8 cellular contexts compared by ENCODE assay signal in the genomic region with DNA sequence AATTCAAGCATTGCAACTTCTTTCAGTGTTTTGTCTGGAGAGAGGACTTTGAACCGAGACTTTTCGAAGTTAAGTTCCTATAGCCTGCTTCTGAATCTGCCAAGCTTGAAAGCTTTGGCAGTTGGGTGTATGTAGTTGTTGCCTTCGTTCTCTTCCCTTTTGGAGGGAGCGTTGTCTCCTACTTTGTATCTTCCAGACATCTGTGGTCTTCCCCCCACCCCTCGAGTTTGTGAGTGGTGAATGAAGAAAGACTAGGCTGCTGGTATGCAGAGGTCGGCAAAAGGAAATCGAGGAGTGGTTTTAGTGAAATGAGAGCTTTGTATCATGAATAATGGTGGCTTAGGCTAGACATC. TPM values are rescaled to one million over a fixed set of nuclear protein-coding genes. Genes with fewer than 3 reads are reported as not detected.
DNase-seq lines count a peak whose midpoint lies in the region; ATAC-seq, FAIRE-seq and TF ChIP-seq lines count a peak whose summit lies in the region.

No MANE protein-coding gene starts in this region.

- peak overlapping the region; percentile 94 for H3K27ac Mint-ChIP-seq in stimulated activated memory B cell treated with anti-CD40 and anti-IgM and Interleukin-4, amounts not matched to agents 10 μg/mL and 1 μg/mL and 100 μg/mL, for 72 hours

- no peaks in the 10 kb centered on the region for H3K27me3 Mint-ChIP-seq in stimulated activated memory B cell treated with anti-CD40 and anti-IgM and Interleukin-4, amounts not matched to agents 10 μg/mL and 1 μg/mL and 100 μg/mL, for 72 hours

- peak overlapping the region; percentile 90 for H3K4me3 ChIP-seq in NT2/D1 (ENCODE audit: insufficient read length, low read depth)
- H3K4me3 ChIP-seq in keratinocyte (ENCODE audit: control insufficient read depth in 2 of 3, extremely low read depth in 1 of 3, insufficient read depth in 2 of 3, low read depth in 1 of 3, low read length in 3 of 3): peak overlapping the region; percentile 81 to 98 (median 98)

- H3K9ac ChIP-seq in NT2/D1 (ENCODE audit: insufficient read length, low read depth): peak overlapping the region; percentile 54
- H3K9ac ChIP-seq in keratinocyte (ENCODE audit: control insufficient read depth, extremely low read depth, insufficient read depth, low read length): peak overlapping the region; percentile 77

- no peaks in the 10 kb centered on the region for H3K9me1 ChIP-seq in keratinocyte (ENCODE audit: control insufficient read depth, extremely low read depth, insufficient read depth, low read length)

- H3K9me3 ChIP-seq in NT2/D1 (ENCODE audit: insufficient read depth, low read length): no peaks in the 10 kb centered on the region
- no peaks in the 10 kb centered on the region for H3K9me3 ChIP-seq in keratinocyte (ENCODE audit: control insufficient read depth, low read depth, low read length)

- peak overlapping the region; percentile 79 for H3K4me2 ChIP-seq in keratinocyte (ENCODE audit: control insufficient read depth, extremely low read depth, insufficient read depth, low read depth, low read length)

- peaks cover 51% of the 10 kb centered on the region for H3K4me1 Mint-ChIP-seq in stimulated activated memory B cell treated with anti-CD40 and anti-IgM and Interleukin-4, amounts not matched to agents 10 μg/mL and 1 μg/mL and 100 μg/mL, for 72 hours

- no peaks in the 10 kb centered on the region for H3K36me3 Mint-ChIP-seq in stimulated activated memory B cell treated with anti-CD40 and anti-IgM and Interleukin-4, amounts not matched to agents 10 μg/mL and 1 μg/mL and 100 μg/mL, for 72 hours

- dilution Hi-C loops in keratinocyte (cut with MboI; ENCODE audit: extremely low pct_ligation_motif_present, low sequenced_read_pairs): no loop called here

- H3K4me3 Mint-ChIP-seq in stimulated activated memory B cell treated with anti-CD40 and anti-IgM and Interleukin-4, amounts not matched to agents 10 μg/mL and 1 μg/mL and 100 μg/mL, for 72 hours: peak overlapping the region; percentile 88

- ATAC-seq in stimulated activated memory B cell treated with anti-CD40 and anti-IgM and Interleukin-4, amounts not matched to agents 10 μg/mL and 1 μg/mL and 100 μg/mL, for 72 hours: no peak
- ATAC-seq in HG03469 (IDR thresholded peaks at IDR 0.05; ENCODE audit: unreplicated experiment): no peak

- peak overlapping the region; percentile 77 for H3K27ac ChIP-seq in keratinocyte (ENCODE audit: control insufficient read depth, insufficient read depth, low read length)

- peaks cover 35% of the 10 kb centered on the region for H4K20me1 ChIP-seq in keratinocyte (ENCODE audit: control insufficient read depth, extremely low read depth, insufficient read depth, low read length)

- no peaks in the 10 kb centered on the region for H3K4me1 ChIP-seq in NT2/D1 (ENCODE audit: insufficient read depth, insufficient read length)
- peaks cover 23% of the 10 kb centered on the region for H3K4me1 ChIP-seq in keratinocyte (ENCODE audit: control insufficient read depth, extremely low read depth, insufficient read depth, low read length)

- peaks cover 61% of the 10 kb centered on the region for H3K79me2 ChIP-seq in keratinocyte (ENCODE audit: control insufficient read depth, insufficient read depth, low read length)

- DNase-seq in activated naive CD4-positive, alpha-beta T cell treated with Interleukin-2 at 50 U/mL for 16 hours: peak; percentile 11
- DNase-seq in activated naive CD4-positive, alpha-beta T cell (lab: John Stamatoyannopoulos, UW): no peak
- no peak for DNase-seq in NT2/D1 (ENCODE audit: low read depth, low spot score)
- peak; percentile 71 for DNase-seq in astrocyte of the hippocampus (ENCODE audit: low read depth, low spot score)
- no peak for DNase-seq in keratinocyte (ENCODE audit: low read depth, low spot score)
- no peak for DNase-seq in ecto neural progenitor cell (ENCODE audit: low spot score)

- H3K27me3 ChIP-seq in NT2/D1 (ENCODE audit: insufficient read depth, insufficient read length) (no peaks in the 10 kb centered on the region), keratinocyte (ENCODE audit: control insufficient read depth, extremely low read depth, insufficient read depth, low read length) (peaks cover 3% of the 10 kb centered on the region)

- no peak overlapping the region for H2AFZ ChIP-seq in keratinocyte (ENCODE audit: control insufficient read depth, low read length)

- H3K36me3 ChIP-seq in NT2/D1 (ENCODE audit: insufficient read depth, insufficient read length, low read length): peaks cover 13% of the 10 kb centered on the region
- peaks cover 0 to 3% of the 10 kb centered on the region in 2 experiments for H3K36me3 ChIP-seq in keratinocyte (ENCODE audit: control insufficient read depth in 2 of 2, extremely low read depth in 1 of 2, insufficient read depth in 2 of 2, low read length in 2 of 2)

- no peak for FAIRE-seq in keratinocyte (lab: Jason Lieb, UNC)

- TF ChIP-seq CTCF in keratinocyte (optimal IDR thresholded peaks at IDR 0.05 in 1 of 3, IDR thresholded peaks at IDR 0.05 in 1 of 3, conservative IDR thresholded peaks at IDR 0.05 in 1 of 3; ENCODE audit: extremely low read depth in 1 of 3, insufficient read depth in 2 of 3, low read length in 3 of 3): no peak

- no peaks in the 10 kb centered on the region for H3K9me3 Mint-ChIP-seq in stimulated activated memory B cell treated with anti-CD40 and anti-IgM and Interleukin-4, amounts not matched to agents 10 μg/mL and 1 μg/mL and 100 μg/mL, for 72 hours

RNA-seq across cellular contexts. Expression of a gene that starts 1.3 kb away (rescaled TPM):
- polyA plus RNA-seq in keratinocyte: 644 to 1,021 TPM (median 775 TPM) in 3 replicates
- 155 TPM for polyA plus RNA-seq in keratinocyte (2011; ENCODE audit: low read depth)
- 508 and 639 TPM in 2 replicates for polyA plus RNA-seq in keratinocyte (2011; cell fraction: cytosol; rRNA removed)
- 1,414 and 1,476 TPM in 2 replicates for polyA plus RNA-seq in keratinocyte (2011; cell fraction: nucleus; rRNA removed)
- polyA plus RNA-seq in keratinocyte (2012; ENCODE audit: low replicate concordance): 337 and 485 TPM in 2 replicates
- 3,062 to 5,232 TPM (median 3,853 TPM) in 3 replicates for polyA minus RNA-seq in keratinocyte
- 705 TPM for polyA minus RNA-seq in keratinocyte (2011; cell fraction: cytosol; rRNA and poly(A)+ RNA removed)
- 1,878 and 2,895 TPM in 2 replicates for polyA minus RNA-seq in keratinocyte (2011; cell fraction: nucleus; rRNA and poly(A)+ RNA removed)

Comparison
In these comparisons a context has a peak if more than half of its experiments do, and no peak if none do; other contexts are left out.
1. DNase-seq: peak in activated naive CD4-positive, alpha-beta T cell treated with Interleukin-2 at 50 U/mL for 16 hours (single experiment) and astrocyte of the hippocampus (single experiment); none in activated naive CD4-positive, alpha-beta T cell (0 of 4), NT2/D1 (single experiment), keratinocyte (single experiment) and ecto neural progenitor cell (single experiment).